ENCODE assay signal across 9 cellular contexts in genomic region chr14:74459289-74459946, GRCh38. TPM values are rescaled to one million over a fixed set of nuclear protein-coding genes. Genes with fewer than 3 reads are reported as not detected.
DNase-seq lines count a peak whose midpoint lies in the region; ATAC-seq and TF ChIP-seq lines count a peak whose summit lies in the region.
"Had no signal": no experiment of that assay in that cellular context is flagged by ENCODE, and none has a peak within 500 bp of the region (broad histone marks: within the 10 kb centered on the region; RNA-seq: fewer than 3 reads in every experiment).

No MANE protein-coding gene starts in this region.

- no peaks in the 10 kb centered on the region for H3K36me3 Mint-ChIP-seq in activated CD8-positive, alpha-beta memory T cell treated with anti-CD3 and anti-CD28 coated beads, Interleukin-2, amount 10 ng/mL, durations not matched to agents 7 days and 5 days

- H3K27me3 ChIP-seq in foreskin keratinocyte (no peaks in the 10 kb centered on the region), spleen (replicated peaks in 1 of 7) (no peaks in the 10 kb centered on the region)

- 68 to 80% (median 75%) methylated on average over 9 to 10 of the region's 10 CpGs for WGBS in spleen, 5 donors

- intact Hi-C loops in spleen (cut with DNase I; ENCODE audit: low total_unique reads), result no loop called here

- no peak overlapping the region for H3K4me3 ChIP-seq in spleen

- H3K27me3 Mint-ChIP-seq in activated CD8-positive, alpha-beta memory T cell treated with anti-CD3 and anti-CD28 coated beads, Interleukin-2, amount 10 ng/mL, durations not matched to agents 7 days and 5 days, result peaks cover 13% of the 10 kb centered on the region

- no peaks in the 10 kb centered on the region for H3K4me1 ChIP-seq in foreskin keratinocyte
- no peaks in the 10 kb centered on the region for H3K4me1 ChIP-seq in spleen

- TF ChIP-seq POLR2A in spleen (IDR thresholded peaks at IDR 0.05), result no peak

- H3K27ac ChIP-seq in foreskin keratinocyte (no peak overlapping the region), spleen (no peak overlapping the region)
- H3K27ac ChIP-seq: C4-2B had no signal

- no peaks in the 10 kb centered on the region for H3K36me3 ChIP-seq in spleen

- DNase-seq in NCI-H146 (lab: John Stamatoyannopoulos, UW) (peak; percentile 2), NCI-H146 treated with DMSO at 0.1 percent for 48 hours (lab: John Stamatoyannopoulos, UW; ENCODE audit: unreplicated experiment) (no peak), MV-4-11 (lab: John Stamatoyannopoulos, UW) (peak; percentile 26), foreskin keratinocyte (peak; percentile 8 to 41), spleen (no peak)
- peak; percentile 48 for DNase-seq in activated CD8-positive, alpha-beta memory T cell treated with anti-CD3 and anti-CD28 coated beads, Interleukin-2, amount 10 ng/mL, durations not matched to agents 7 days and 5 days

- no peaks in the 10 kb centered on the region for H3K4me1 Mint-ChIP-seq in activated CD8-positive, alpha-beta memory T cell treated with anti-CD3 and anti-CD28 coated beads, Interleukin-2, amount 10 ng/mL, durations not matched to agents 7 days and 5 days

- no peaks in the 10 kb centered on the region for H3K9me3 Mint-ChIP-seq in activated CD8-positive, alpha-beta memory T cell treated with anti-CD3 and anti-CD28 coated beads, Interleukin-2, amount 10 ng/mL, durations not matched to agents 7 days and 5 days (ENCODE audit: low read depth)

- peak; percentile 75 for TF ChIP-seq CTCF in foreskin keratinocyte (conservative IDR thresholded peaks at IDR 0.05)
- TF ChIP-seq CTCF in spleen (IDR thresholded peaks at IDR 0.05 in 8 of 11, conservative IDR thresholded peaks at IDR 0.05 in 3 of 11), result peak in 8 of 11 experiments; percentile 24 to 58 (median 50)

- CTCF ChIA-PET in activated CD8-positive, alpha-beta memory T cell treated with anti-CD3 and anti-CD28 coated beads, Interleukin-2, amount 10 ng/mL, durations not matched to agents 7 days and 5 days (lab: Charles Lee), result interaction anchor here (1.0 kb wide), 1 partner anchor 269 kb away, joined by 4 read pairs; no protein-coding TSS in a partner anchor

- no peaks in the 10 kb centered on the region for H3K9me3 ChIP-seq in spleen

- H3K27ac Mint-ChIP-seq in activated CD8-positive, alpha-beta memory T cell treated with anti-CD3 and anti-CD28 coated beads, Interleukin-2, amount 10 ng/mL, durations not matched to agents 7 days and 5 days, result no peak overlapping the region

- H3K4me3 Mint-ChIP-seq in activated CD8-positive, alpha-beta memory T cell treated with anti-CD3 and anti-CD28 coated beads, Interleukin-2, amount 10 ng/mL, durations not matched to agents 7 days and 5 days, result no peak overlapping the region

- peak; percentile 70 for ATAC-seq in activated CD8-positive, alpha-beta memory T cell treated with anti-CD3 and anti-CD28 coated beads, Interleukin-2, amount 10 ng/mL, durations not matched to agents 7 days and 5 days
- ATAC-seq in foreskin keratinocyte, result peak; percentile 91
- no peak for ATAC-seq in HG02763 (IDR thresholded peaks at IDR 0.05; ENCODE audit: unreplicated experiment)
- ATAC-seq in GM21515 (IDR thresholded peaks at IDR 0.05; ENCODE audit: unreplicated experiment), result no peak

RNA-seq across cellular contexts. Expression of gene SYNDIG1L, which starts 33.4 kb away (rescaled TPM):
- not detected for total RNA-seq in activated CD8-positive, alpha-beta memory T cell treated with anti-CD3 and anti-CD28 coated beads, Interleukin-2, amount 10 ng/mL, durations not matched to agents 7 days and 5 days
- total RNA-seq in foreskin keratinocyte (not detected in 2 replicates), spleen (under 1 TPM in 6 of 7 donors, not detected in 1; 0.18 to 0.52 (median 0.25) TPM)
- polyA plus RNA-seq in foreskin keratinocyte (not detected in 2 replicates), spleen (under 1 TPM; 0.03 to 0.14 (median 0.13) TPM)

RNA-seq across cellular contexts. Expression of gene NPC2, which starts 33.7 kb away (rescaled TPM):
- total RNA-seq in activated CD8-positive, alpha-beta memory T cell treated with anti-CD3 and anti-CD28 coated beads, Interleukin-2, amount 10 ng/mL, durations not matched to agents 7 days and 5 days, result 10 to 100 TPM; 25.0 to 35.6 TPM
- total RNA-seq in foreskin keratinocyte (335 and 340 TPM in 2 replicates), spleen (100 to 1,000 TPM; 191 to 956 (median 322) TPM)
- polyA plus RNA-seq in foreskin keratinocyte (432 and 436 TPM in 2 replicates), spleen (100 to 1,000 TPM; 202 to 299 (median 221) TPM)

RNA-seq across cellular contexts. Expression of gene ISCA2, which starts 34.1 kb away (rescaled TPM):
- 10 to 100 TPM; 20.9 to 25.6 TPM for total RNA-seq in activated CD8-positive, alpha-beta memory T cell treated with anti-CD3 and anti-CD28 coated beads, Interleukin-2, amount 10 ng/mL, durations not matched to agents 7 days and 5 days
- total RNA-seq in foreskin keratinocyte, result 29.5 and 31.2 TPM in 2 replicates
- polyA plus RNA-seq in foreskin keratinocyte, result 53.1 and 56.8 TPM in 2 replicates
- 10 to 100 TPM; 11.7 to 24.7 (median 19.0) TPM for total RNA-seq in spleen
- 10 to 100 TPM; 25.8 to 28.9 (median 26.0) TPM for polyA plus RNA-seq in spleen

Comparison
In these comparisons a context has a peak if more than half of its experiments do, and no peak if none do; other contexts are left out.
1. DNase-seq: peak in NCI-H146 (single experiment), MV-4-11 (single experiment), activated CD8-positive, alpha-beta memory T cell treated with anti-CD3 and anti-CD28 coated beads, Interleukin-2, amount 10 ng/mL, durations not matched to agents 7 days and 5 days (single experiment) and foreskin keratinocyte (2 of 2); none in NCI-H146 treated with DMSO at 0.1 percent for 48 hours (single experiment) and spleen (single experiment).
2. ATAC-seq: peak in activated CD8-positive, alpha-beta memory T cell treated with anti-CD3 and anti-CD28 coated beads, Interleukin-2, amount 10 ng/mL, durations not matched to agents 7 days and 5 days (single experiment) and foreskin keratinocyte (single experiment); none in HG02763 (single experiment) and GM21515 (single experiment).